ENCODE assay signal across 9 cellular contexts in the genomic region with DNA sequence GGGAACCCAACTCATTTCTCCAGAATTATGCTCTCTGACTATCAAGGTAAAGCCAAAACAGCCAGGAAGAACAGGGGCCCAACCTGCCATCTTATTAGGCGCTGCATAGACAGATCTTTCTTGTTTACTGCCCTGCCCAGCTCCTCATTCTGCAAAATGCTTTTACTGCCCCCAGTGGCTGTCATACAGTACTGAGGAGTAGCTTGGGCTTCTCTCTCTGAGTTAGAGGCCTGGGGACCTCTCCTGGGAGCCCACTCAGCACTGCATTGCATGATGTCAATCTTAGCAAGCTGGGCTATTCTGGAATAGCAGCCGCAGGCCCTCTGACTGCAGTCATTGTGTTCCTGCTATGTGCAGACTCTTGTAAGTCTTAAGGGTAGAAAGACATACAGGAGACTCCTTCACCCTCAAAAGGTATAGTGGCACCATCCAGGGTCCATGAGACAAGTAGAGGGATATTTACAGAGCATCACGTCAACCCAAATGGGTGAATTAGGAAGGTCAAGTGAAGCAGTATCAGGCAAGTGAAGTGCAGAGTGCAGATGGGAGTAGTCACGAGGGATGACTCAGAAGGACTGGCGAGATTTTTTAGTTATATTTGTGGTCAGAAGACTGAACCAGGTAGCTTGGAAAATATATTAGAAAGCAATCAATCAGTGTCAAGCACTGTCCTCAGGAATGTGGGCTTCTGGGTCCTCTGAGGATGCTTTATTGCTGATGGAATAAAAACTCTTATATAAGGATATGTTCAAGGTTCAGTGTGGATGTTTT.
A peak's percentile ranks its signal among the peaks of the same experiment; 100 is the strongest.
DNase-seq lines count a peak whose midpoint lies in the region; ATAC-seq and TF ChIP-seq lines count a peak whose summit lies in the region.
"Had no signal": no experiment of that assay in that cellular context is flagged by ENCODE, and none has a peak within 500 bp of the region (broad histone marks: within the 10 kb centered on the region; RNA-seq: fewer than 3 reads in every experiment).

No MANE protein-coding gene starts in this region.

- TF ChIP-seq CTCF in VCaP (conservative IDR thresholded peaks at IDR 0.05) (peak; percentile 57), nephron progenitor cell (IDR thresholded peaks at IDR 0.05) (peak; percentile 33)

- DNase-seq in nephron progenitor cell (no peak), AML-193 (lab: John Stamatoyannopoulos, UW) (no peak), NCI-H2171 (lab: John Stamatoyannopoulos, UW) (no peak), AG08395 (ENCODE audit: low spot score) (no peak)
- DNase-seq: hypothalamus had no signal

- no peak overlapping the region for H3K27ac ChIP-seq in VCaP

- no peaks in the 10 kb centered on the region for H3K9me3 Mint-ChIP-seq in nephron progenitor cell

- H3K27ac Mint-ChIP-seq in nephron progenitor cell, result no peak overlapping the region

- H3K4me3 Mint-ChIP-seq in nephron progenitor cell, result no peak overlapping the region

- H3K4me1 Mint-ChIP-seq in nephron progenitor cell, result no peaks in the 10 kb centered on the region

- peak; percentile 62 for ATAC-seq in GM18867 (IDR thresholded peaks at IDR 0.05; ENCODE audit: unreplicated experiment)
- peak; percentile 73 for ATAC-seq in HG03159 (IDR thresholded peaks at IDR 0.05; ENCODE audit: unreplicated experiment)
- no peak for ATAC-seq in HG02973 (IDR thresholded peaks at IDR 0.05; ENCODE audit: unreplicated experiment)

- peaks cover 4% of the 10 kb centered on the region for H3K27me3 Mint-ChIP-seq in nephron progenitor cell (ENCODE audit: low read depth, poor library complexity)

- H3K36me3 Mint-ChIP-seq in nephron progenitor cell (ENCODE audit: low read depth), result no peaks in the 10 kb centered on the region
